In genomic region chr3:46065294-46065705, GRCh38 we compare ENCODE assay signal across 8 cellular contexts. TPM values are rescaled to one million over a fixed set of nuclear protein-coding genes. Genes with fewer than 3 reads are reported as not detected.
A peak's percentile ranks its signal among the peaks of the same experiment; 100 is the strongest.
DNase-seq lines count a peak whose midpoint lies in the region; ATAC-seq and TF ChIP-seq lines count a peak whose summit lies in the region.

No MANE protein-coding gene starts in this region.

- H3K36me3 ChIP-seq in smooth muscle cell (ENCODE audit: low read depth): no peaks in the 10 kb centered on the region

- H3K79me2 ChIP-seq in smooth muscle cell (ENCODE audit: low read depth): no peaks in the 10 kb centered on the region

- H3K9ac ChIP-seq in smooth muscle cell (ENCODE audit: low read depth): no peak overlapping the region

- ATAC-seq in GM18498 (IDR thresholded peaks at IDR 0.05; ENCODE audit: unreplicated experiment) (peak; percentile 60), HG03439 (IDR thresholded peaks at IDR 0.05; ENCODE audit: unreplicated experiment) (no peak)

- no peak overlapping the region for H3K27ac ChIP-seq in smooth muscle cell (ENCODE audit: low read depth)

- H3F3A ChIP-seq in smooth muscle cell (ENCODE audit: low read depth): no peaks in the 10 kb centered on the region

- no peak overlapping the region for H3K4me2 ChIP-seq in smooth muscle cell

- no peak overlapping the region for H2AFZ ChIP-seq in smooth muscle cell (ENCODE audit: low read depth)

- no peak overlapping the region for H3K4me3 ChIP-seq in smooth muscle cell

- no peaks in the 10 kb centered on the region for H3K4me1 ChIP-seq in smooth muscle cell (ENCODE audit: low read depth)

- 59% methylated on average over 6 of the region's 6 CpGs for WGBS in smooth muscle cell (ENCODE audit: low lambda C conversion rate)

- no peaks in the 10 kb centered on the region for H3K27me3 ChIP-seq in smooth muscle cell (ENCODE audit: low read depth)

- no peaks in the 10 kb centered on the region for H4K20me1 ChIP-seq in smooth muscle cell (ENCODE audit: low read depth)

- DNase-seq in NCI-H2029 treated with DMSO at 0.1 percent for 48 hours (lab: John Stamatoyannopoulos, UW) (peak; percentile 91), iPS-NIHi11 (ENCODE audit: low spot score) (peak; percentile 23), smooth muscle cell (lab: John Stamatoyannopoulos, UW; ENCODE audit: unreplicated experiment) (no peak), hypothalamus (lab: John Stamatoyannopoulos, UW) (no peak)
- peak; percentile 46 to 77 for DNase-seq in activated CD8-positive, alpha-beta memory T cell treated with anti-CD3 and anti-CD28 coated beads for 1 hour (ENCODE audit: extremely low read depth in 1 of 2, low read depth in 1 of 2)
- peak; percentile 75 to 87 for DNase-seq in stimulated activated CD8-positive, alpha-beta memory T cell treated with anti-CD3 and anti-CD28 coated beads, Interleukin-7, amount 100 ng/mL, for 4 hours (ENCODE audit: low read depth in 2 of 2)

- no peak for TF ChIP-seq CTCF in smooth muscle cell (IDR thresholded peaks at IDR 0.05; ENCODE audit: borderline replicate concordance, insufficient read depth, poor library complexity, severe bottlenecking)

- no peaks in the 10 kb centered on the region for H3K9me3 ChIP-seq in smooth muscle cell (replicated peaks; ENCODE audit: low read depth)

RNA-seq across cellular contexts. Expression of gene XCR1, which starts 38.0 kb away (rescaled TPM):
- 0.76 and 1.5 TPM in 2 replicates for total RNA-seq in smooth muscle cell
- 0.30 TPM in 1 of 2 replicates, not detected in the other for polyA plus RNA-seq in smooth muscle cell

Comparison
In these comparisons a context has a peak if more than half of its experiments do, and no peak if none do; other contexts are left out.
1. DNase-seq: peak in NCI-H2029 treated with DMSO at 0.1 percent for 48 hours (single experiment), activated CD8-positive, alpha-beta memory T cell treated with anti-CD3 and anti-CD28 coated beads for 1 hour (2 of 2), iPS-NIHi11 (single experiment) and stimulated activated CD8-positive, alpha-beta memory T cell treated with anti-CD3 and anti-CD28 coated beads, Interleukin-7, amount 100 ng/mL, for 4 hours (2 of 2); none in smooth muscle cell (single experiment) and hypothalamus (0 of 51).